ENCODE assay signal across 1 cellular context in genomic region chr5:124996764-124997077, GRCh38.
TF ChIP-seq lines count a peak whose summit lies in the region.

No MANE protein-coding gene starts in this region.

TF ChIP-seq in H1, 55 proteins besides CTCF, POLR2A, EP300 and RAD21:
- no peak for TF ChIP-seq TAF1 (IDR thresholded peaks at IDR 0.05; ENCODE audit: low read depth, low read length)
- TF ChIP-seq CEBPB (IDR thresholded peaks at IDR 0.05; ENCODE audit: low read depth, low read length), result peak; percentile 67
- TF ChIP-seq ATF2 (IDR thresholded peaks at IDR 0.05; ENCODE audit: low read length), result 0 out of 2 replicates have a peak, but pooled peaks have one; percentile 8
- peak; percentile 55; the same call in 1 of the 2 replicates for TF ChIP-seq TEAD4 (IDR thresholded peaks at IDR 0.05; ENCODE audit: low read depth, low read length)
- peak; percentile 31 for TF ChIP-seq CHD7 (IDR thresholded peaks at IDR 0.05; ENCODE audit: insufficient replicate concordance, low read length)
TF ChIP-seq in H1: peak in this region for 4.
